1 cellular context compared by ENCODE assay signal in genomic region chr10:51124852-51125251, GRCh38.
TF ChIP-seq lines count a peak whose summit lies in the region.

No MANE protein-coding gene starts in this region.

TF ChIP-seq in K562, 482 proteins besides CTCF, POLR2A, EP300 and RAD21 (continued from another document):
- TF ChIP-seq ZNF280B (CRISPR knock-in tag; IDR thresholded peaks at IDR 0.05) (no peak), NFIC (IDR thresholded peaks at IDR 0.05) (peak; percentile 88), CCAR2 (IDR thresholded peaks at IDR 0.05; ENCODE audit: low read depth, low read length) (no peak)
- TF ChIP-seq, protein P1, sequence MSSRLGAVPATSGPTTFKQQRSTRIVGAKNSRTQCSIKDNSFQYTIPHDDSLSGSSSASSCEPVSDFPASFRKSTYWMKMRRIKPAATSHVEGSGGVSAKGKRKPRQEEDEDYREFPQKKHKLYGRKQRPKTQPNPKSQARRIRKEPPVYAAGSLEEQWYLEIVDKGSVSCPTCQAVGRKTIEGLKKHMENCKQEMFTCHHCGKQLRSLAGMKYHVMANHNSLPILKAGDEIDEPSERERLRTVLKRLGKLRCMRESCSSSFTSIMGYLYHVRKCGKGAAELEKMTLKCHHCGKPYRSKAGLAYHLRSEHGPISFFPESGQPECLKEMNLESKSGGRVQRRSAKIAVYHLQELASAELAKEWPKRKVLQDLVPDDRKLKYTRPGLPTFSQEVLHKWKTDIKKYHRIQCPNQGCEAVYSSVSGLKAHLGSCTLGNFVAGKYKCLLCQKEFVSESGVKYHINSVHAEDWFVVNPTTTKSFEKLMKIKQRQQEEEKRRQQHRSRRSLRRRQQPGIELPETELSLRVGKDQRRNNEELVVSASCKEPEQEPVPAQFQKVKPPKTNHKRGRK (tag; IDR thresholded peaks at IDR 0.05): no peak
- TF ChIP-seq, protein P2, sequence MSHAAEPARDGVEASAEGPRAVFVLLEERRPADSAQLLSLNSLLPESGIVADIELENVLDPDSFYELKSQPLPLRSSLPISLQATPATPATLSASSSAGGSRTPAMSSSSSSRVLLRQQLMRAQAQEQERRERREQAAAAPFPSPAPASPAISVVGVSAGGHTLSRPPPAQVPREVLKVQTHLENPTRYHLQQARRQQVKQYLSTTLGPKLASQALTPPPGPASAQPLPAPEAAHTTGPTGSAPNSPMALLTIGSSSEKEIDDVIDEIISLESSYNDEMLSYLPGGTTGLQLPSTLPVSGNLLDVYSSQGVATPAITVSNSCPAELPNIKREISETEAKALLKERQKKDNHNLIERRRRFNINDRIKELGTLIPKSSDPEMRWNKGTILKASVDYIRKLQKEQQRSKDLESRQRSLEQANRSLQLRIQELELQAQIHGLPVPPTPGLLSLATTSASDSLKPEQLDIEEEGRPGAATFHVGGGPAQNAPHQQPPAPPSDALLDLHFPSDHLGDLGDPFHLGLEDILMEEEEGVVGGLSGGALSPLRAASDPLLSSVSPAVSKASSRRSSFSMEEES (CRISPR knock-in tag; IDR thresholded peaks at IDR 0.05): no peak
